In the genomic region with DNA sequence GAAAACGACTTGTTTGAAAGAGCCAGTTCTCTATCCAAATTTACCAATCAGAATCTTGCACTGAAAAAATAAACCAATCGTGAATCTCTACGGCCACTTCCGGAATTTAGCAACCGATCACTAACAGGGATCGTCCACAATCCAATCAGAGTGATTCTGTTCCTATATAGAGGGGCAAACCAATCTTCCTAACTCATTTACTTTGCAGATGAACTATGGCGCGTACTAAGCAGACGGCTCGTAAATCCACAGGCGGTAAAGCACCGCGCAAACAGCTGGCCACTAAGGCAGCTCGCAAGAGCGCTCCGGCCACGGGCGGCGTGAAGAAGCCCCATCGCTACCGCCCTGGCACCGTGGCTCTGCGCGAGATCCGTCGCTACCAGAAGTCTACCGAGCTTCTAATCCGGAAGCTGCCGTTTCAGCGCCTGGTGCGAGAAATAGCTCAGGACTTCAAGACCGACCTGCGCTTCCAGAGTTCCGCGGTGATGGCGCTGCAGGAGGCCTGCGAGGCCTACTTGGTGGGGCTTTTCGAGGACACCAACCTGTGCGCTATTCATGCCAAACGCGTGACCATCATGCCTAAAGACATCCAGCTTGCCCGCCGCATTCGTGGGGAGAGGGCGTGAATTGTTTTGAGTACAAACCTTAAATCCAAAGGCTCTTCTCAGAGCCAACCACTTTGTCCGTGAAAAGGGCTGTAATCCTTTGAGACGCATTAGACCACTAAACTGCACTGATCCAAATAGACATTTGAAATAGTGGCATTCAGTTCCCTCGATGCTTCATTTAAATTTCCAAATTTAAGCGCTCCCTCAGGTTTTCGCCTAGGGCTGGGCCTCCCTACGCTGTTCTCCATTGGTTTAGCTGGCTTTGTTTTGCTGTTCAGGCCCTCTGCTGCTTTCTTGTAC, we compare ENCODE assay signal across 8 cellular contexts.
A peak's percentile ranks its signal among the peaks of the same experiment; 100 is the strongest.
DNase-seq lines count a peak whose midpoint lies in the region; ATAC-seq and TF ChIP-seq lines count a peak whose summit lies in the region.

No MANE protein-coding gene starts in this region.

- ATAC-seq in GM18909 (IDR thresholded peaks at IDR 0.05; ENCODE audit: poor library complexity, unreplicated experiment) = no peak
- ATAC-seq in stimulated activated naive B cell treated with anti-CD40 and anti-IgM and Interleukin-4, amounts not matched to agents 10 μg/mL and 1 μg/mL and 100 μg/mL, for 72 hours (replicated peaks) = no peak

- POLR2A ChIA-PET in AG04450 (lab: Yijun Ruan, JAX) = interaction anchor here (0.6 to 3.7 kb wide), 13 partner anchors 9 to 199 kb away, joined by 3 to 40 read pairs (median 5); a partner anchor contains a TSS

- no peaks in the 10 kb centered on the region for H3K36me3 ChIP-seq in muscle layer of colon (ENCODE audit: insufficient read depth, low read length)

- DNase-seq in AG04450 (ENCODE audit: low read depth, low spot score) (peak; percentile 86), NCI-H1436 treated with DMSO at 0.1 percent for 48 hours (lab: John Stamatoyannopoulos, UW) (peak; percentile 81), epithelial cell of prostate (ENCODE audit: low read depth, low spot score) (no peak), GM20000 (ENCODE audit: low spot score) (no peak), SK-N-DZ (ENCODE audit: low spot score) (no peak)
- DNase-seq in stimulated activated naive B cell treated with anti-CD40 and anti-IgM and Interleukin-4, amounts not matched to agents 10 μg/mL and 1 μg/mL and 100 μg/mL, for 72 hours = no peak

- H3K9me3 ChIP-seq in AG04450 (ENCODE audit: control insufficient read depth, insufficient read depth, low read length) (peaks cover 4% of the 10 kb centered on the region; the same call in 1 of the 2 replicates), muscle layer of colon (ENCODE audit: low read length) (no peaks in the 10 kb centered on the region)

- no peak overlapping the region for H3K27ac Mint-ChIP-seq in stimulated activated naive B cell treated with anti-CD40 and anti-IgM and Interleukin-4, amounts not matched to agents 10 μg/mL and 1 μg/mL and 100 μg/mL, for 72 hours

- peaks cover 5 to 11% of the 10 kb centered on the region in 2 donors for H3K36me3 Mint-ChIP-seq in stimulated activated naive B cell treated with anti-CD40 and anti-IgM and Interleukin-4, amounts not matched to agents 10 μg/mL and 1 μg/mL and 100 μg/mL, for 72 hours

- peaks cover 1 to 4% of the 10 kb centered on the region in 2 donors for H3K9me3 Mint-ChIP-seq in stimulated activated naive B cell treated with anti-CD40 and anti-IgM and Interleukin-4, amounts not matched to agents 10 μg/mL and 1 μg/mL and 100 μg/mL, for 72 hours

- TF ChIP-seq CTCF in AG04450 (IDR thresholded peaks at IDR 0.05; ENCODE audit: low read depth, low read length) = peak; percentile 42; the same call in 1 of the 2 replicates
- TF ChIP-seq CTCF in GM20000 (IDR thresholded peaks at IDR 0.05; ENCODE audit: extremely low read depth, missing control alignments) = no peak

- H3K4me1 ChIP-seq in muscle layer of colon (ENCODE audit: insufficient read depth, low read length) = no peaks in the 10 kb centered on the region

- peak overlapping the region; percentile 73 for H3K4me3 ChIP-seq in AG04450 (ENCODE audit: low read depth, low read length)
- peak overlapping the region; percentile 16 to 80 for H3K4me3 ChIP-seq in muscle layer of colon (ENCODE audit: low read depth in 1 of 2, low read length in 2 of 2)

- H3K4me3 Mint-ChIP-seq in stimulated activated naive B cell treated with anti-CD40 and anti-IgM and Interleukin-4, amounts not matched to agents 10 μg/mL and 1 μg/mL and 100 μg/mL, for 72 hours = no peak overlapping the region

- CTCF ChIA-PET in AG04450 (lab: Charles Lee) = interaction anchor here (0.7 to 2.7 kb wide), 6 partner anchors 8 to 49 kb away, joined by 3 to 10 read pairs (median 4); a partner anchor contains a TSS

- no peak overlapping the region for H3K9ac ChIP-seq in muscle layer of colon (ENCODE audit: low read length)

- no peaks in the 10 kb centered on the region for H3K27me3 Mint-ChIP-seq in stimulated activated naive B cell treated with anti-CD40 and anti-IgM and Interleukin-4, amounts not matched to agents 10 μg/mL and 1 μg/mL and 100 μg/mL, for 72 hours

- peaks cover 4 to 6% of the 10 kb centered on the region in 2 donors for H3K4me1 Mint-ChIP-seq in stimulated activated naive B cell treated with anti-CD40 and anti-IgM and Interleukin-4, amounts not matched to agents 10 μg/mL and 1 μg/mL and 100 μg/mL, for 72 hours

- peak overlapping the region; percentile 88 for H3K27ac ChIP-seq in AG04450 (ENCODE audit: low read depth, low read length)
- H3K27ac ChIP-seq in epithelial cell of prostate = peak overlapping the region; percentile 91
- H3K27ac ChIP-seq in muscle layer of colon (ENCODE audit: low read depth, low read length) = peak overlapping the region; percentile 59

- H3K27me3 ChIP-seq in AG04450 (ENCODE audit: control insufficient read depth, insufficient read depth, low read length) (no peaks in the 10 kb centered on the region), muscle layer of colon (ENCODE audit: control insufficient read depth in 1 of 2, insufficient read depth in 2 of 2, low read length in 2 of 2) (no peaks in the 10 kb centered on the region)

Comparison
In these comparisons a context has a peak if more than half of its experiments do, and no peak if none do; other contexts are left out.
1. DNase-seq: peak in AG04450 (single experiment) and NCI-H1436 treated with DMSO at 0.1 percent for 48 hours (single experiment); none in epithelial cell of prostate (single experiment), GM20000 (single experiment), stimulated activated naive B cell treated with anti-CD40 and anti-IgM and Interleukin-4, amounts not matched to agents 10 μg/mL and 1 μg/mL and 100 μg/mL, for 72 hours (single experiment) and SK-N-DZ (single experiment).
2. Peak in every context shown above with its lines, with median percentiles within 50 percentile points of each other: H3K27ac ChIP-seq.